Comparison of ENCODE assay signal across 15 cellular contexts in genomic region chr10:128928231-128928836, GRCh38.
"Had no signal": no experiment of that assay in that cellular context is flagged by ENCODE, and none has a peak within 500 bp of the region (broad histone marks: within the 10 kb centered on the region; RNA-seq: fewer than 3 reads in every experiment).

No MANE protein-coding gene starts in this region.

- H3K36me3 ChIP-seq: brain microvascular endothelial cell, thyroid gland, uterus had no signal

- ATAC-seq: effector memory CD8-positive, alpha-beta T cell; natural killer cell treated with Interleukin-12 subunit alpha and Interleukin-12 subunit beta and Interleukin-15 and Interleukin-18, amount 100 ng/mL, for 72 hours; stimulated activated memory B cell treated with anti-CD40 and anti-IgM and Interleukin-4, amounts not matched to agents 10 μg/mL and 1 μg/mL and 100 μg/mL, for 72 hours; WTC11 had no signal

- H3K27me3 ChIP-seq: brain microvascular endothelial cell, thyroid gland, uterus had no signal

- H3K27ac ChIP-seq: brain microvascular endothelial cell, thyroid gland had no signal

- H3K9me3 ChIP-seq: thyroid gland, uterus had no signal

- DNase-seq: activated CD4-positive, alpha-beta memory T cell treated with anti-CD3 and anti-CD28 coated beads, Interleukin-2, amount 10 ng/mL, durations not matched to agents 7 days and 5 days; activated CD4-positive, alpha-beta T cell treated with anti-CD3 and anti-CD28 coated beads for 4 hours; activated effector memory CD4-positive, alpha-beta T cell treated with anti-CD3 and anti-CD28 coated beads, Interleukin-2, amount 50 U/mL, for 16 hours; activated T-cell treated with anti-CD3 and anti-CD28 coated beads, Interleukin-2, amount 50 U/mL, for 48 hours; amniotic stem cell; brain microvascular endothelial cell; dermis blood vessel endothelial cell; effector memory CD8-positive, alpha-beta T cell; mesendoderm; stimulated activated CD4-positive, alpha-beta T cell treated with anti-CD3 and anti-CD28 coated beads, Interleukin-2, amount 100 ng/mL, for 48 hours; thyroid gland had no signal

- H3K4me3 ChIP-seq: thyroid gland, uterus had no signal
